ENCODE assay signal across 17 cellular contexts in the genomic region with DNA sequence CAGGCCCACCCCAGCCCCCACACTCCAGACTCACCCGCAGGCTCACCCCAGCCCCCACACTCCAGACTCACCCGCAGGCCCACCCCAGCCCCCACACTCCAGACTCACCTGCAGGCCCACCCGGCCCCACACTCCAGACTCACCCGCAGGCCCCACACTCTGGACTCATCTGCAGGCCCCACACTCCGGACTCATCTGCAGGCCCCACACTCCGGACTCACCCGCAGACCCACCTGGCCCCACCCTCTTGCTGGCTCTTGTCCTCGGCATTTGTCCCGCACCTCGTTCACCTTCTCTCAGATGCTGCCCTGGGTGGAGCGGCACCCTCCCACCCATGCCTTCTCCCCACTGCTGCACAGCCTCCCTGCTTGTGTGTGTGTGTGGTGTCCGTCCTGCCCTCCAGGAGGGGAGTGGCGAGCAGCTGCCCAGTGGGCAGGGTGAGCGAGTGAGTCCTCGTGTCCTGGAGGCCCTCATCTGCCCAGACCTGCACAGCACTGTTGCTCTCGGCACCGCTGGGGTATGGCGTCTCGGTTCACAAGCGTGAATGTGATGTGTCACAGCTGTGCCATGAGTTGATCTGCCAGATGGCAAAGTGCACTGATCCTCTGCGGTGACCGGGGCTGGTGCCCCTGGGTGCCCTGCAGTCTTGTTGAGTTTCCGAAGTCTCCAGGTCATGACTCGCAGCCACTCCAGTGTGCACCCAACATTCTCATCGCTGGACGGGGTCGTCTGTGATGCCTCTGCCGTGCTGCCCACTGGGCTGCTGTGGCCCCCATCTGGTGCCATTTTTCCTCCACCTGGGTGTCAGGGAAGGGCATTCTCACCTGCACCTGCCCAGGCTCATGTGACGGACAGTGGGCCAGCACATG. TPM values are rescaled to one million over a fixed set of nuclear protein-coding genes. Genes with fewer than 3 reads are reported as not detected.
DNase-seq lines count a peak whose midpoint lies in the region; ATAC-seq lines count a peak whose summit lies in the region.
"Had no signal": no experiment of that assay in that cellular context is flagged by ENCODE, and none has a peak within 500 bp of the region (broad histone marks: within the 10 kb centered on the region; RNA-seq: fewer than 3 reads in every experiment).

No MANE protein-coding gene starts in this region.

- no peak overlapping the region for H3K9ac ChIP-seq in mesenchymal stem cell (ENCODE audit: low read length)

- DNase-seq in activated CD4-positive, alpha-beta T cell treated with anti-CD3 and anti-CD28 coated beads, Interleukin-2, amount 10 ng/mL, durations not matched to agents 24 days and 14 days = no peak
- DNase-seq in activated CD4-positive, alpha-beta T cell treated with anti-CD3 and anti-CD28 coated beads for 4 hours = no peak
- no peak for DNase-seq in stimulated activated naive CD8-positive, alpha-beta T cell treated with anti-CD3 and anti-CD28 coated beads, Interleukin-15, amount 100 ng/mL, for 72 hours
- DNase-seq in stimulated activated naive CD8-positive, alpha-beta T cell treated with anti-CD3 and anti-CD28 coated beads, Interleukin-15, Interleukin-2, amounts not matched to agents 100 U/mL and 50 U/mL, for 24 hours = no peak
- no peak for DNase-seq in mesenchymal stem cell
- no peak for DNase-seq in DMS153 treated with DMSO at 0.1 percent for 48 hours (lab: John Stamatoyannopoulos, UW; ENCODE audit: unreplicated experiment)
- DNase-seq: AML-193, KBM-7, NCI-H1105 treated with DMSO at 0.1 percent for 48 hours, NCI-H1694, NCI-H2081 treated with DMSO at 0.1 percent for 48 hours, Peyer's patch had no signal

- H3K4me1 Mint-ChIP-seq in activated CD4-positive, alpha-beta T cell treated with anti-CD3 and anti-CD28 coated beads, Interleukin-2, amount 10 ng/mL, durations not matched to agents 24 days and 14 days = peaks cover 17% of the 10 kb centered on the region
- peaks cover 26% of the 10 kb centered on the region for H3K4me1 Mint-ChIP-seq in stimulated activated naive CD8-positive, alpha-beta T cell treated with anti-CD3 and anti-CD28 coated beads, Interleukin-15, amount 100 ng/mL, for 72 hours

- H3K36me3 Mint-ChIP-seq in activated CD4-positive, alpha-beta T cell treated with anti-CD3 and anti-CD28 coated beads, Interleukin-2, amount 10 ng/mL, durations not matched to agents 24 days and 14 days (ENCODE audit: low read depth) = peaks cover 64% of the 10 kb centered on the region

- H3K36me3 ChIP-seq in mesenchymal stem cell (ENCODE audit: control insufficient read depth in 1 of 2, insufficient read depth in 2 of 2, low read depth in 1 of 2, low read length in 2 of 2) = peaks cover 78 to 82% of the 10 kb centered on the region in 2 experiments

- no peak overlapping the region for H2AK5ac ChIP-seq in mesenchymal stem cell (ENCODE audit: low read length, severe bottlenecking)

- H3K4me3 ChIP-seq in mesenchymal stem cell (ENCODE audit: insufficient read depth in 1 of 2, low read depth in 1 of 2, low read length in 2 of 2) = peak overlapping the region in 1 of 2 experiments; percentile 9
- H3K4me3 ChIP-seq: Peyer's patch had no signal

- H3K18ac ChIP-seq in mesenchymal stem cell (ENCODE audit: low read depth in 1 of 2, low read length in 2 of 2) = no peak overlapping the region

- 97% methylated on average over 29 of the region's 29 CpGs for WGBS in mesenchymal stem cell

- no peak overlapping the region for H2BK5ac ChIP-seq in mesenchymal stem cell (ENCODE audit: low read depth, low read length, poor library complexity, severe bottlenecking)

- H3K27ac ChIP-seq in mesenchymal stem cell (ENCODE audit: low read length, poor library complexity, severe bottlenecking) = no peak overlapping the region
- H3K27ac ChIP-seq: 22Rv1, C4-2B, HL-60, Peyer's patch had no signal

- H2BK15ac ChIP-seq in mesenchymal stem cell (ENCODE audit: low read depth, poor library complexity, severe bottlenecking) = no peak overlapping the region

- peak overlapping the region in 1 of 2 experiments; percentile 14 for H3K23ac ChIP-seq in mesenchymal stem cell (ENCODE audit: low read length in 2 of 2)

- no peak overlapping the region for H3K4me2 ChIP-seq in mesenchymal stem cell (ENCODE audit: low read length, poor library complexity, severe bottlenecking)

- no peak overlapping the region for H2BK120ac ChIP-seq in mesenchymal stem cell (ENCODE audit: low read depth, low read length)

- no peak overlapping the region for H3K4me3 Mint-ChIP-seq in activated CD4-positive, alpha-beta T cell treated with anti-CD3 and anti-CD28 coated beads, Interleukin-2, amount 10 ng/mL, durations not matched to agents 24 days and 14 days
- no peak overlapping the region for H3K4me3 Mint-ChIP-seq in stimulated activated naive CD8-positive, alpha-beta T cell treated with anti-CD3 and anti-CD28 coated beads, Interleukin-15, amount 100 ng/mL, for 72 hours

- H4K8ac ChIP-seq in mesenchymal stem cell (ENCODE audit: low read length) = no peak overlapping the region

- peaks cover 2% of the 10 kb centered on the region for H3K4me1 ChIP-seq in mesenchymal stem cell (ENCODE audit: control insufficient read depth, insufficient read depth, low read depth, low read length)
- H3K4me1 ChIP-seq: Peyer's patch had no signal

- peak; percentile 41 for ATAC-seq in stimulated activated naive CD8-positive, alpha-beta T cell treated with anti-CD3 and anti-CD28 coated beads, Interleukin-15, amount 100 ng/mL, for 72 hours
- ATAC-seq in stimulated activated naive CD8-positive, alpha-beta T cell treated with anti-CD3 and anti-CD28 coated beads, Interleukin-15, Interleukin-2, amounts not matched to agents 100 U/mL and 50 U/mL, for 24 hours = no peak
- ATAC-seq in HG03442 (IDR thresholded peaks at IDR 0.05; ENCODE audit: unreplicated experiment) (no peak), GM21367 (IDR thresholded peaks at IDR 0.05; ENCODE audit: unreplicated experiment) (no peak)

- intact Hi-C loops in activated CD4-positive, alpha-beta T cell treated with anti-CD3 and anti-CD28 coated beads, Interleukin-2, amount 10 ng/mL, durations not matched to agents 24 days and 14 days (cut with micrococcal nuclease) = no loop called here

- H3K27me3 Mint-ChIP-seq in activated CD4-positive, alpha-beta T cell treated with anti-CD3 and anti-CD28 coated beads, Interleukin-2, amount 10 ng/mL, durations not matched to agents 24 days and 14 days = no peaks in the 10 kb centered on the region
- H3K27me3 Mint-ChIP-seq in stimulated activated naive CD8-positive, alpha-beta T cell treated with anti-CD3 and anti-CD28 coated beads, Interleukin-15, amount 100 ng/mL, for 72 hours = no peaks in the 10 kb centered on the region

- H4K91ac ChIP-seq in mesenchymal stem cell (ENCODE audit: low read length) = peak overlapping the region; percentile 72

- no peaks in the 10 kb centered on the region for H3K9me3 Mint-ChIP-seq in activated CD4-positive, alpha-beta T cell treated with anti-CD3 and anti-CD28 coated beads, Interleukin-2, amount 10 ng/mL, durations not matched to agents 24 days and 14 days
- H3K9me3 Mint-ChIP-seq in stimulated activated naive CD8-positive, alpha-beta T cell treated with anti-CD3 and anti-CD28 coated beads, Interleukin-15, amount 100 ng/mL, for 72 hours = no peaks in the 10 kb centered on the region

- no peak overlapping the region for H2AFZ ChIP-seq in mesenchymal stem cell (ENCODE audit: low read depth, low read length)

- H3K27me3 ChIP-seq in mesenchymal stem cell (ENCODE audit: control insufficient read depth in 1 of 2, insufficient read depth in 1 of 2, low read length in 2 of 2) = no peaks in the 10 kb centered on the region
- H3K27me3 ChIP-seq: Peyer's patch had no signal

- peak overlapping the region; percentile 11 for H3K27ac Mint-ChIP-seq in activated CD4-positive, alpha-beta T cell treated with anti-CD3 and anti-CD28 coated beads, Interleukin-2, amount 10 ng/mL, durations not matched to agents 24 days and 14 days
- no peak overlapping the region for H3K27ac Mint-ChIP-seq in stimulated activated naive CD8-positive, alpha-beta T cell treated with anti-CD3 and anti-CD28 coated beads, Interleukin-15, amount 100 ng/mL, for 72 hours

- H2BK12ac ChIP-seq in mesenchymal stem cell (ENCODE audit: low read length in 2 of 2) = no peak overlapping the region

- no peak overlapping the region for H3K4ac ChIP-seq in mesenchymal stem cell (ENCODE audit: low read depth in 1 of 2, low read length in 2 of 2)

- H3K14ac ChIP-seq in mesenchymal stem cell (ENCODE audit: low read length in 2 of 2) = peak overlapping the region in 1 of 2 experiments; percentile 56

- no peaks in the 10 kb centered on the region for H3K9me3 ChIP-seq in mesenchymal stem cell (ENCODE audit: control insufficient read depth, low read length)
- H3K9me3 ChIP-seq: Peyer's patch had no signal

- peaks cover 59% of the 10 kb centered on the region for H3K79me1 ChIP-seq in mesenchymal stem cell (replicated peaks; ENCODE audit: low read length, poor library complexity, severe bottlenecking)

RNA-seq across cellular contexts. Expression of a gene that starts 27.7 kb away (rescaled TPM):
- 61.3 and 62.6 TPM in 2 replicates for total RNA-seq in activated CD4-positive, alpha-beta T cell treated with anti-CD3 and anti-CD28 coated beads, Interleukin-2, amount 10 ng/mL, durations not matched to agents 24 days and 14 days
- polyA plus RNA-seq in mesenchymal stem cell (2013, experiment 1 of 2) = 37.6 TPM
- 37.1 TPM for polyA plus RNA-seq in mesenchymal stem cell (2013, experiment 2 of 2)

RNA-seq across cellular contexts. Expression of a gene that starts 29.6 kb away (rescaled TPM):
- 28.3 and 28.4 TPM in 2 replicates for total RNA-seq in activated CD4-positive, alpha-beta T cell treated with anti-CD3 and anti-CD28 coated beads, Interleukin-2, amount 10 ng/mL, durations not matched to agents 24 days and 14 days
- 4.8 TPM for polyA plus RNA-seq in mesenchymal stem cell (2013, experiment 1 of 2)
- polyA plus RNA-seq in mesenchymal stem cell (2013, experiment 2 of 2) = 4.3 TPM
